22 cellular contexts compared by ENCODE assay signal in the genomic region with DNA sequence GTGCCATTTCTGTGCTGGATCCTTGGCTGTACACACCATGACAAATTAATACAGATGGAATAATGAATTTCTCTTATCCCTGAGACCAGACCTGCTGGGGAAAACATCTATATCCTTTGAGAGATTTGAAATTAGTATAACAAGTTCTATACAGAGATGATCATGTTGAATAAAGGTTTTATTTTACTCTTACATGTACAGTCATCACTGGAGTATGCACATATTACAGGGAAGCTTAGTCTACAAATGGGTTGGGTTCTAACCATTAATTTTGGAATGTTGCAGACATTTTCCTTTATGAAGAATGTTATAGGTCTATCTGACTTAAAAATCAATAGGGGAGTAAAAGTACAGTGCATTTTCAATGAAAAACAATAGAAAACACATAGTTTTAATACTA. TPM values are rescaled to one million over a fixed set of nuclear protein-coding genes. Genes with fewer than 3 reads are reported as not detected.
DNase-seq lines count a peak whose midpoint lies in the region; ATAC-seq and TF ChIP-seq lines count a peak whose summit lies in the region.
"Had no signal": no experiment of that assay in that cellular context is flagged by ENCODE, and none has a peak within 500 bp of the region (broad histone marks: within the 10 kb centered on the region; RNA-seq: fewer than 3 reads in every experiment).

No MANE protein-coding gene starts in this region.

- H3K4me3 ChIP-seq in IMR-90 (ENCODE audit: insufficient read depth, low read depth, low read length): no peak overlapping the region
- H3K4me3 ChIP-seq in adipocyte (ENCODE audit: low read length): no peak overlapping the region
- H3K4me3 ChIP-seq in fibroblast of the aortic adventitia (ENCODE audit: low read depth, low read length): no peak overlapping the region
- H3K4me3 ChIP-seq: cardiac muscle cell, spleen, thyroid gland had no signal

- H3K27ac ChIP-seq in IMR-90 (ENCODE audit: insufficient read depth, low read length): no peak overlapping the region
- H3K27ac ChIP-seq: cardiac muscle cell, epithelial cell of prostate, spleen, thyroid gland had no signal

- no peak overlapping the region for H2AFZ ChIP-seq in IMR-90 (replicated peaks; ENCODE audit: low read length, poor library complexity)

- no peaks in the 10 kb centered on the region for H4K20me1 ChIP-seq in IMR-90 (ENCODE audit: insufficient read depth, low read length)

- no peak overlapping the region for H3K4me2 ChIP-seq in IMR-90 (ENCODE audit: low read depth, low read length)

- CTCF ChIA-PET in IMR-90 (lab: Yijun Ruan, JAX): no interaction called here
- CTCF ChIA-PET in activated CD4-positive, alpha-beta T cell treated with anti-CD3 and anti-CD28 coated beads, Interleukin-2, amount 10 ng/mL, durations not matched to agents 7 days and 5 days (lab: Charles Lee): no interaction called here

- no peaks in the 10 kb centered on the region for H3K27me3 Mint-ChIP-seq in activated CD4-positive, alpha-beta T cell treated with anti-CD3 and anti-CD28 coated beads, Interleukin-2, amount 10 ng/mL, durations not matched to agents 7 days and 5 days

- TF ChIP-seq CTCF in IMR-90 (conservative IDR thresholded peaks at IDR 0.05; ENCODE audit: low read depth, low read length): no peak
- TF ChIP-seq CTCF in fibroblast of the aortic adventitia (IDR thresholded peaks at IDR 0.05; ENCODE audit: insufficient read depth, low read length): no peak

- H4K8ac ChIP-seq in IMR-90 (ENCODE audit: low read depth in 2 of 2, low read length in 2 of 2): 0 out of 4 replicates have a peak overlapping the region, but pooled peaks of 1 of the 2 experiments have one; percentile 8

- dilution Hi-C loops in IMR-90 (cut with HindIII; ENCODE audit: low sequenced_read_pairs, unreplicated experiment): no loop called here

- H3K9me1 ChIP-seq in IMR-90 (ENCODE audit: insufficient read depth, low read length): no peaks in the 10 kb centered on the region

- H3K9me3 Mint-ChIP-seq in activated CD4-positive, alpha-beta T cell treated with anti-CD3 and anti-CD28 coated beads, Interleukin-2, amount 10 ng/mL, durations not matched to agents 7 days and 5 days: no peaks in the 10 kb centered on the region
- H3K9me3 Mint-ChIP-seq: activated CD8-positive, alpha-beta T cell treated with anti-CD3 and anti-CD28 coated beads for 36 hours had no signal

- H3K4me1 Mint-ChIP-seq in activated CD4-positive, alpha-beta T cell treated with anti-CD3 and anti-CD28 coated beads, Interleukin-2, amount 10 ng/mL, durations not matched to agents 7 days and 5 days: no peaks in the 10 kb centered on the region

- no peaks in the 10 kb centered on the region for H3K79me1 ChIP-seq in IMR-90 (ENCODE audit: low read depth in 1 of 2, low read length in 2 of 2)

- no peak overlapping the region for H2BK15ac ChIP-seq in IMR-90 (ENCODE audit: low read depth, low read length)

- H2AK9ac ChIP-seq in IMR-90 (replicated peaks; ENCODE audit: low read depth, low read length, poor library complexity): no peak overlapping the region

- no peak overlapping the region; the same call in 1 of the 2 replicates for H2AK5ac ChIP-seq in IMR-90 (ENCODE audit: low read depth, low read length)

- H3K9me3 ChIP-seq in IMR-90 (ENCODE audit: control insufficient read depth, insufficient read depth, low read length): no peaks in the 10 kb centered on the region
- H3K9me3 ChIP-seq in adipocyte (ENCODE audit: control insufficient read depth, low read length): no peaks in the 10 kb centered on the region
- H3K9me3 ChIP-seq: spleen, thyroid gland had no signal

- H3K4me1 ChIP-seq in IMR-90 (ENCODE audit: control insufficient read depth, insufficient read depth, low read length) (peaks cover 4% of the 10 kb centered on the region), adipocyte (ENCODE audit: control insufficient read depth, insufficient read depth, low read length) (peaks cover 21% of the 10 kb centered on the region)
- H3K4me1 ChIP-seq: spleen had no signal

- no peak overlapping the region for H4K91ac ChIP-seq in IMR-90 (ENCODE audit: insufficient read depth, low read depth, low read length)

- no peak overlapping the region for H4K5ac ChIP-seq in IMR-90 (ENCODE audit: low read depth, low read length)

- no peak for TF ChIP-seq RAD21 in IMR-90 (IDR thresholded peaks at IDR 0.05; ENCODE audit: low read length)

- no peak overlapping the region for H3K4ac ChIP-seq in IMR-90 (ENCODE audit: low read depth, low read length)

- H3K36me3 ChIP-seq in IMR-90 (ENCODE audit: control insufficient read depth, insufficient read depth, low read length) (no peaks in the 10 kb centered on the region), adipocyte (ENCODE audit: control insufficient read depth, insufficient read depth, low read length, severe bottlenecking) (no peaks in the 10 kb centered on the region)
- H3K36me3 ChIP-seq: cardiac muscle cell, spleen, thyroid gland had no signal

- in situ Hi-C loops in IMR-90 (cut with MboI; ENCODE audit: low sequenced_read_pairs): no loop called here

- 0 out of 2 replicates have a peak overlapping the region, but pooled peaks have one; percentile 5 for H2BK20ac ChIP-seq in IMR-90 (ENCODE audit: low read depth, low read length)

- H3K4me3 Mint-ChIP-seq in activated CD4-positive, alpha-beta T cell treated with anti-CD3 and anti-CD28 coated beads, Interleukin-2, amount 10 ng/mL, durations not matched to agents 7 days and 5 days: no peak overlapping the region
- H3K4me3 Mint-ChIP-seq: activated CD8-positive, alpha-beta T cell treated with anti-CD3 and anti-CD28 coated beads for 36 hours had no signal

- peak; percentile 66 for DNase-seq in IMR-90
- peak; percentile 64 for DNase-seq in adipocyte (ENCODE audit: low read depth)
- DNase-seq in fibroblast of the aortic adventitia (ENCODE audit: low read depth): peak; percentile 57
- no peak for DNase-seq in 8988T
- no peak for DNase-seq in activated CD4-positive, alpha-beta T cell treated with anti-CD3 and anti-CD28 coated beads, Interleukin-2, amount 10 ng/mL, durations not matched to agents 7 days and 5 days
- DNase-seq in NCI-H1417 (lab: John Stamatoyannopoulos, UW): no peak
- no peak for DNase-seq in NAMALWA (ENCODE audit: low spot score)
- DNase-seq: activated CD8-positive, alpha-beta T cell treated with anti-CD3 and anti-CD28 coated beads for 36 hours; activated gamma-delta T cell treated with Interleukin-2 at 50 U/mL for 16 hours; AML-193; COR-L47; DND-41; kidney glomerular epithelial cell; NCI-H146; NCI-H526 treated with DMSO at 0.1 percent for 48 hours; RPMI8226; spleen; stimulated activated CD4-positive, alpha-beta T cell treated with anti-CD3 and anti-CD28 coated beads, Interleukin-4, amount 100 ng/mL, for 1 hour; stimulated activated naive CD4-positive, alpha-beta T cell treated with Interleukin-2 at 50 U/mL for 16 hours; thyroid gland had no signal

- POLR2A ChIA-PET in IMR-90 (lab: Charles Lee; ENCODE audit: unreplicated experiment): interaction anchor here (0.6 to 1.1 kb wide), 2 partner anchors 11 to 846 kb away, joined by 3 read pairs; no protein-coding TSS in a partner anchor
- POLR2A ChIA-PET in activated CD4-positive, alpha-beta T cell treated with anti-CD3 and anti-CD28 coated beads, Interleukin-2, amount 10 ng/mL, durations not matched to agents 7 days and 5 days (lab: Charles Lee): no interaction called here

- no peak overlapping the region for H2BK5ac ChIP-seq in IMR-90 (ENCODE audit: low read depth, low read length, poor library complexity, severe bottlenecking)

- TF ChIP-seq POLR2A in IMR-90 (IDR thresholded peaks at IDR 0.05; ENCODE audit: low read depth, low read length): no peak

- no peaks in the 10 kb centered on the region for H3K27me3 ChIP-seq in IMR-90 (ENCODE audit: control insufficient read depth, insufficient read depth, low read length)
- H3K27me3 ChIP-seq in adipocyte (replicated peaks; ENCODE audit: control insufficient read depth, insufficient read depth, low read length): no peaks in the 10 kb centered on the region
- H3K27me3 ChIP-seq: cardiac muscle cell, spleen, thyroid gland had no signal

- no peak overlapping the region for H3K18ac ChIP-seq in IMR-90 (ENCODE audit: low read depth, low read length)

- no peak overlapping the region for H3K27ac Mint-ChIP-seq in activated CD4-positive, alpha-beta T cell treated with anti-CD3 and anti-CD28 coated beads, Interleukin-2, amount 10 ng/mL, durations not matched to agents 7 days and 5 days
- H3K27ac Mint-ChIP-seq: activated CD8-positive, alpha-beta T cell treated with anti-CD3 and anti-CD28 coated beads for 36 hours had no signal

- ATAC-seq in IMR-90 (ENCODE audit: low read depth): peak; percentile 69
- ATAC-seq: activated CD8-positive, alpha-beta T cell treated with anti-CD3 and anti-CD28 coated beads for 36 hours had no signal

- H3K9ac ChIP-seq in IMR-90 (ENCODE audit: low read depth, low read length) (no peak overlapping the region), adipocyte (ENCODE audit: low read length) (no peak overlapping the region)

- H3K56ac ChIP-seq in IMR-90 (ENCODE audit: extremely low read depth, insufficient read depth, low read length): no peak overlapping the region

- no peak overlapping the region for H3K23ac ChIP-seq in IMR-90 (ENCODE audit: low read depth, low read length)

- BruUV-seq in IMR-90 (replicated peaks; lab: Mats Ljungman, UMichigan): no TSS peak

- no peak overlapping the region for H2BK120ac ChIP-seq in IMR-90 (ENCODE audit: low read depth, low read length)

- H3K14ac ChIP-seq in IMR-90 (replicated peaks; ENCODE audit: low read depth, low read length): no peak overlapping the region

- intact Hi-C loops in IMR-90 (cut with micrococcal nuclease): no loop called here

- no peaks in the 10 kb centered on the region for H3K36me3 Mint-ChIP-seq in activated CD4-positive, alpha-beta T cell treated with anti-CD3 and anti-CD28 coated beads, Interleukin-2, amount 10 ng/mL, durations not matched to agents 7 days and 5 days (ENCODE audit: low read depth)

TF ChIP-seq in IMR-90, 13 proteins besides CTCF, POLR2A, EP300 and RAD21 (continues in another document):
- no peak for TF ChIP-seq NFE2L2 (IDR thresholded peaks at IDR 0.05; ENCODE audit: low read depth, low read length)
- no peak for TF ChIP-seq USF2 (IDR thresholded peaks at IDR 0.05; ENCODE audit: low read depth, low read length)
- no peak for TF ChIP-seq MAZ (IDR thresholded peaks at IDR 0.05; ENCODE audit: borderline replicate concordance, low read depth, low read length)

RNA-seq across cellular contexts. Expression of gene MMADHC, which starts 29.9 kb away (rescaled TPM):
- total RNA-seq in IMR-90 (2012; rRNA removed) (112 and 159 TPM in 2 replicates), fibroblast of the aortic adventitia (ENCODE audit: low replicate concordance) (169 and 177 TPM in 2 replicates)
- 57.5 and 62.6 TPM in 2 replicates for polyA plus RNA-seq in IMR-90 (2012; rRNA removed)
- polyA plus RNA-seq in IMR-90 (2012; cell fraction: cytosol; rRNA removed): 18.3 and 20.7 TPM in 2 replicates
- polyA plus RNA-seq in IMR-90 (2012; cell fraction: nucleus; rRNA removed; ENCODE audit: low replicate concordance): 4.9 and 22.1 TPM in 2 replicates
- total RNA-seq in activated CD4-positive, alpha-beta T cell treated with anti-CD3 and anti-CD28 coated beads, Interleukin-2, amount 10 ng/mL, durations not matched to agents 7 days and 5 days: 10 to 100 TPM; 92.8 to 94.5 TPM

Comparison
In these comparisons a context has a peak if more than half of its experiments do, and no peak if none do; other contexts are left out.
1. DNase-seq: peak in IMR-90 (single experiment), adipocyte (single experiment) and fibroblast of the aortic adventitia (single experiment); none in 8988T (single experiment), activated CD4-positive, alpha-beta T cell treated with anti-CD3 and anti-CD28 coated beads, Interleukin-2, amount 10 ng/mL, durations not matched to agents 7 days and 5 days (single experiment), NCI-H1417 (0 of 3) and NAMALWA (single experiment).